ENCODE assay signal across 21 cellular contexts in the genomic region with DNA sequence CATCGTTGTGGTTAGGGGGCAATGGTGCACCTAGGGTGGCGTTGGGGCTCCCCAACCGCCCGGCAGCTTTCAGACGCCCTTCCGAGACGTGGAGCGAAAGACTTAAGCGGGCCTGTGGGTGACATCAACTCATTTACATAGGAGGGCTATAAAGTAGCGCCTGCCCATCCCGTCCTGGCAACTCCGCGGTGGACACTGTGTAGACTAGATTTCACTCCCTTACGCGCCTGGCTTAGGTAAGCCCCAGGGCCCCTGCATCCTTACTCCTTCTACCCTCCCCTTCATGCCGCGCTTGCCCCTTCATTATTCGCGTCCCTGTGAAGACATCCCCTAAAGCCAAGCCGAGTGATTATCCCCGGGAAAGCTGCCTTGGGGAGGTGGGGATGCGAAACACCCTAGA. TPM values are rescaled to one million over a fixed set of nuclear protein-coding genes. Genes with fewer than 3 reads are reported as not detected.
A peak's percentile ranks its signal among the peaks of the same experiment; 100 is the strongest.
DNase-seq lines count a peak whose midpoint lies in the region; ATAC-seq, FAIRE-seq and TF ChIP-seq lines count a peak whose summit lies in the region.
"Had no signal": no experiment of that assay in that cellular context is flagged by ENCODE, and none has a peak within 500 bp of the region (broad histone marks: within the 10 kb centered on the region; RNA-seq: fewer than 3 reads in every experiment).

No MANE protein-coding gene starts in this region.

- peaks cover 1% of the 10 kb centered on the region; the same call in 1 of the 2 replicates for H3K23me2 ChIP-seq in H1 (ENCODE audit: low read depth, low read length)

- TF ChIP-seq CTCF in VCaP (conservative IDR thresholded peaks at IDR 0.05) (no peak), H1 (IDR thresholded peaks at IDR 0.05; ENCODE audit: control extremely low read depth in 1 of 3, insufficient read depth in 1 of 3, low read depth in 1 of 3, low read length in 3 of 3) (no peak)

- H4K12ac ChIP-seq in trophoblast cell (ENCODE audit: low read depth, low read length): no peak overlapping the region

- H3K27ac Mint-ChIP-seq in activated CD4-positive, alpha-beta T cell treated with anti-CD3 and anti-CD28 coated beads, Interleukin-2, amount 10 ng/mL, durations not matched to agents 7 days and 5 days: peak overlapping the region; percentile 74
- H3K27ac Mint-ChIP-seq: stimulated activated naive B cell treated with anti-CD40 and anti-IgM and Interleukin-4, amounts not matched to agents 10 μg/mL and 1 μg/mL and 100 μg/mL, for 72 hours had no signal

- FAIRE-seq in H1 (lab: Jason Lieb, UNC): no peak
- FAIRE-seq: A204.1 had no signal

- H3K18ac ChIP-seq in H1 (ENCODE audit: extremely low read depth, low read length) (peak overlapping the region; percentile 51; the same call in 1 of the 2 replicates), trophoblast cell (ENCODE audit: low read length) (no peak overlapping the region)

- TF ChIP-seq POLR2A in H1 (IDR thresholded peaks at IDR 0.05; ENCODE audit: control extremely low read depth in 1 of 2, low read depth in 2 of 2, low read length in 2 of 2): peak in 1 of 2 experiments; percentile 44; a peak in 1 of 3 replicates

- H3K56ac ChIP-seq in H1 (replicated peaks; ENCODE audit: insufficient read length, low read depth, low read length): no peak overlapping the region

- no peak overlapping the region for H2AK5ac ChIP-seq in H1 (ENCODE audit: low read depth, low read length)
- H2AK5ac ChIP-seq in trophoblast cell (ENCODE audit: low read length): no peak overlapping the region

- H3K36me3 ChIP-seq in H1 (ENCODE audit: control insufficient read depth in 2 of 4, insufficient read depth in 4 of 4, low read length in 3 of 4) (no peaks in the 10 kb centered on the region), trophoblast cell (ENCODE audit: control insufficient read depth in 1 of 2, insufficient read depth in 2 of 2, low read length in 2 of 2) (no peaks in the 10 kb centered on the region)
- H3K36me3 ChIP-seq: brain microvascular endothelial cell had no signal

- H3K4me1 ChIP-seq in H1 (replicated peaks in 1 of 4; ENCODE audit: control insufficient read depth in 3 of 4, insufficient read depth in 4 of 4, low read length in 3 of 4): peaks cover 0 to 12% (median 2%) of the 10 kb centered on the region in 4 experiments; a peak in 3 of 7 replicates
- H3K4me1 ChIP-seq in trophoblast cell (ENCODE audit: control insufficient read depth in 1 of 2, insufficient read depth in 2 of 2, low read length in 2 of 2): no peaks in the 10 kb centered on the region

- H3K27me3 ChIP-seq in H1 (replicated peaks in 1 of 4; ENCODE audit: control insufficient read depth in 3 of 4, extremely low read depth in 1 of 4, insufficient read depth in 3 of 4, low read length in 3 of 4) (no peaks in the 10 kb centered on the region), trophoblast cell (ENCODE audit: insufficient read depth, low read length) (no peaks in the 10 kb centered on the region)
- H3K27me3 ChIP-seq: brain microvascular endothelial cell, dorsolateral prefrontal cortex had no signal

- 93% methylated on average over 20 of the region's 22 CpGs; no CpG with 5 or more reads in 1 of the 2 experiments for WGBS in H1 (ENCODE audit: extremely low coverage in 1 of 2, insufficient coverage in 1 of 2, insufficient read length in 1 of 2, insufficient replicate concordance in 2 of 2, low coverage in 1 of 2, low lambda C conversion rate in 2 of 2, missing lambda C conversion rate in 1 of 2), 2 experiments
- no CpG with 5 or more reads among the region's 22 CpGs for WGBS in trophoblast cell (ENCODE audit: extremely low coverage, insufficient coverage, insufficient read length)

- no peaks in the 10 kb centered on the region for H3K9me3 Mint-ChIP-seq in activated CD4-positive, alpha-beta T cell treated with anti-CD3 and anti-CD28 coated beads, Interleukin-2, amount 10 ng/mL, durations not matched to agents 7 days and 5 days
- H3K9me3 Mint-ChIP-seq: HFFc6; stimulated activated naive B cell treated with anti-CD40 and anti-IgM and Interleukin-4, amounts not matched to agents 10 μg/mL and 1 μg/mL and 100 μg/mL, for 72 hours had no signal

- peak overlapping the region; percentile 28 to 88 for H3K4me2 ChIP-seq in H1 (ENCODE audit: insufficient read depth in 1 of 2, low read depth in 2 of 2, low read length in 2 of 2)
- H3K4me2 ChIP-seq in trophoblast cell (ENCODE audit: low read length): peak overlapping the region; percentile 47

- 0 out of 4 replicates have a peak, but pooled peaks cover 0 to 2% of the 10 kb centered on the region in 2 experiments for H3K9me3 ChIP-seq in H1 (ENCODE audit: insufficient read depth in 2 of 2, low read depth in 1 of 2, low read length in 1 of 2)
- H3K9me3 ChIP-seq in trophoblast cell (ENCODE audit: insufficient read depth, low read depth, low read length): no peaks in the 10 kb centered on the region

- no peak for TF ChIP-seq EP300 in H1 (IDR thresholded peaks at IDR 0.05; ENCODE audit: borderline replicate concordance in 1 of 2, low read depth in 2 of 2, low read length in 2 of 2)

- H3K79me1 ChIP-seq in H1 (ENCODE audit: low read depth, low read length) (no peaks in the 10 kb centered on the region), trophoblast cell (ENCODE audit: low read length) (peaks cover 8% of the 10 kb centered on the region)

- no peak overlapping the region for H2BK120ac ChIP-seq in H1 (replicated peaks; ENCODE audit: low read depth, low read length)
- H2BK120ac ChIP-seq in trophoblast cell (ENCODE audit: insufficient read depth, low read length, poor library complexity): no peak overlapping the region

- H2BK15ac ChIP-seq in H1 (ENCODE audit: low read length): no peak overlapping the region

- DNase-seq in activated CD4-positive, alpha-beta T cell treated with anti-CD3 and anti-CD28 coated beads, Interleukin-2, amount 10 ng/mL, durations not matched to agents 7 days and 5 days: no peak
- DNase-seq in activated CD4-positive, alpha-beta T cell treated with anti-CD3 and anti-CD28 coated beads, Interleukin-2, amount 50 U/mL, for 48 hours: no peak
- no peak for DNase-seq in H1 (ENCODE audit: low read depth in 1 of 2, low spot score in 2 of 2)
- no peak for DNase-seq in trophoblast cell
- DNase-seq in activated CD4-positive, CD25-positive, alpha-beta regulatory T cell (lab: John Stamatoyannopoulos, UW): no peak
- no peak for DNase-seq in NCI-H2196 treated with DMSO at 0.1 percent for 48 hours (lab: John Stamatoyannopoulos, UW; ENCODE audit: unreplicated experiment)
- DNase-seq: activated effector memory CD4-positive, alpha-beta T cell treated with anti-CD3 and anti-CD28 coated beads, Interleukin-2, amount 50 U/mL, for 16 hours; brain microvascular endothelial cell; dorsolateral prefrontal cortex; HFFc6; MM.1S; NCI-H187; NCI-H446 treated with DMSO at 0.1 percent for 48 hours; posterior cingulate gyrus; stimulated activated naive B cell treated with anti-CD40 and anti-IgM and Interleukin-4, amounts not matched to agents 10 μg/mL and 1 μg/mL and 100 μg/mL, for 72 hours had no signal

- POLR2A ChIA-PET in activated CD4-positive, alpha-beta T cell treated with anti-CD3 and anti-CD28 coated beads, Interleukin-2, amount 10 ng/mL, durations not matched to agents 7 days and 5 days (lab: Charles Lee): no interaction called here
- POLR2A ChIA-PET in H1 (lab: Charles Lee; ENCODE audit: partially characterized antibody): interaction anchor here (0.6 to 2.7 kb wide), 9 partner anchors 9 to 346 kb away, joined by 3 to 11 read pairs (median 3); a partner anchor contains a TSS

- H4K8ac ChIP-seq in H1 (ENCODE audit: extremely low read depth, insufficient read depth, low read length) (no peak overlapping the region), trophoblast cell (ENCODE audit: low read depth, low read length) (peak overlapping the region; percentile 1)

- H4K91ac ChIP-seq in H1 (replicated peaks; ENCODE audit: insufficient read length, low read length) (no peak overlapping the region), trophoblast cell (ENCODE audit: low read depth, low read length) (peak overlapping the region; percentile 50)

- no peak overlapping the region for H3K23ac ChIP-seq in H1 (ENCODE audit: insufficient read length)
- no peak overlapping the region for H3K23ac ChIP-seq in trophoblast cell (ENCODE audit: low read length)

- peak overlapping the region; percentile 75 for H2BK5ac ChIP-seq in H1 (ENCODE audit: low read depth, low read length)
- H2BK5ac ChIP-seq in trophoblast cell (ENCODE audit: low read depth, low read length, poor library complexity): no peak overlapping the region

- H4K5ac ChIP-seq in H1 (ENCODE audit: insufficient read length, low read depth, low read length): peak overlapping the region; percentile 52

- no peaks in the 10 kb centered on the region for H4K20me1 ChIP-seq in H1 (replicated peaks in 1 of 2; ENCODE audit: control insufficient read depth in 1 of 2, insufficient read depth in 2 of 2, low read length in 2 of 2)

- no peak for ATAC-seq in HG03457 (IDR thresholded peaks at IDR 0.05; ENCODE audit: unreplicated experiment)

- no peak overlapping the region for H3K14ac ChIP-seq in H1 (ENCODE audit: insufficient read length)
- H3K14ac ChIP-seq in trophoblast cell (ENCODE audit: low read length): no peak overlapping the region

- H3K27me3 Mint-ChIP-seq in activated CD4-positive, alpha-beta T cell treated with anti-CD3 and anti-CD28 coated beads, Interleukin-2, amount 10 ng/mL, durations not matched to agents 7 days and 5 days: no peaks in the 10 kb centered on the region
- H3K27me3 Mint-ChIP-seq: stimulated activated naive B cell treated with anti-CD40 and anti-IgM and Interleukin-4, amounts not matched to agents 10 μg/mL and 1 μg/mL and 100 μg/mL, for 72 hours had no signal

- H2BK12ac ChIP-seq in H1 (ENCODE audit: low read depth, low read length) (0 out of 2 replicates have a peak overlapping the region, but pooled peaks have one; percentile 17), trophoblast cell (ENCODE audit: low read length) (no peak overlapping the region)

- TF ChIP-seq RAD21 in H1 (IDR thresholded peaks at IDR 0.05 in 1 of 2, conservative IDR thresholded peaks at IDR 0.05 in 1 of 2; ENCODE audit: low read depth in 2 of 2, low read length in 2 of 2): no peak

- H2BK20ac ChIP-seq in H1 (ENCODE audit: low read length): no peak overlapping the region

- no peaks in the 10 kb centered on the region for H3K36me3 Mint-ChIP-seq in activated CD4-positive, alpha-beta T cell treated with anti-CD3 and anti-CD28 coated beads, Interleukin-2, amount 10 ng/mL, durations not matched to agents 7 days and 5 days (ENCODE audit: low read depth)

- H3K4me3 ChIP-seq in H1 (ENCODE audit: extremely low read depth in 1 of 4, insufficient read depth in 2 of 4, low read depth in 3 of 4, low read length in 4 of 4) (peak overlapping the region in 2 of 4 experiments; percentile 31 to 43; a peak in 4 of 8 replicates), trophoblast cell (ENCODE audit: low read depth, low read length) (peak overlapping the region; percentile 67)

- peaks cover 15% of the 10 kb centered on the region for H3K4me1 Mint-ChIP-seq in activated CD4-positive, alpha-beta T cell treated with anti-CD3 and anti-CD28 coated beads, Interleukin-2, amount 10 ng/mL, durations not matched to agents 7 days and 5 days

- CTCF ChIA-PET in activated CD4-positive, alpha-beta T cell treated with anti-CD3 and anti-CD28 coated beads, Interleukin-2, amount 10 ng/mL, durations not matched to agents 7 days and 5 days (lab: Charles Lee): no interaction called here
- CTCF ChIA-PET in H1 (lab: Charles Lee; ENCODE audit: partially characterized antibody): interaction anchor here (0.7 kb wide), 1 partner anchor 76 kb away, joined by 3 read pairs; no protein-coding TSS in a partner anchor

- H2AFZ ChIP-seq in H1 (ENCODE audit: low read length) (no peak overlapping the region), trophoblast cell (ENCODE audit: insufficient read depth, low read length, poor library complexity) (no peak overlapping the region)

- peak overlapping the region; percentile 40 for H3K4me3 Mint-ChIP-seq in activated CD4-positive, alpha-beta T cell treated with anti-CD3 and anti-CD28 coated beads, Interleukin-2, amount 10 ng/mL, durations not matched to agents 7 days and 5 days

- peak overlapping the region in 1 of 4 experiments; percentile 30; a peak in 3 of 7 replicates for H3K9ac ChIP-seq in H1 (replicated peaks in 1 of 4; ENCODE audit: extremely low read depth in 1 of 4, low read depth in 3 of 4, low read length in 3 of 4)
- no peak overlapping the region for H3K9ac ChIP-seq in trophoblast cell (ENCODE audit: low read length)

- peaks cover 0 to 26% of the 10 kb centered on the region in 2 experiments; a peak in 2 of 4 replicates for H3K79me2 ChIP-seq in H1 (ENCODE audit: control insufficient read depth in 1 of 2, insufficient read depth in 2 of 2, low read length in 2 of 2)
- H3K79me2 ChIP-seq in trophoblast cell (ENCODE audit: control insufficient read depth, insufficient read depth, low read length, poor library complexity): no peaks in the 10 kb centered on the region

- H3K4ac ChIP-seq in H1 (replicated peaks; ENCODE audit: insufficient read length, low read depth, low read length) (peak overlapping the region; percentile 38), trophoblast cell (ENCODE audit: low read depth, low read length) (no peak overlapping the region)

- peak overlapping the region; percentile 96; the same call in 1 of the 2 replicates for H3K27ac ChIP-seq in VCaP
- H3K27ac ChIP-seq in H1 (ENCODE audit: low read depth, low read length): no peak overlapping the region; the same call in 1 of the 2 replicates
- H3K27ac ChIP-seq in trophoblast cell (ENCODE audit: low read depth, low read length): peak overlapping the region; percentile 22
- H3K27ac ChIP-seq: brain microvascular endothelial cell, C4-2B had no signal

RNA-seq across cellular contexts. Expression of a gene that starts 1.0 kb away (rescaled TPM):
- 1 to 10 TPM in 1 of 2 experiments, under 1 TPM in 1; 0.62 to 1.3 TPM for total RNA-seq in activated CD4-positive, alpha-beta T cell treated with anti-CD3 and anti-CD28 coated beads, Interleukin-2, amount 10 ng/mL, durations not matched to agents 7 days and 5 days
- total RNA-seq in H1 (2021; fragmentation: NEBNext Ultra II Directional; extraction: Animal tissue kit (Norgen Biotek cat#: 25700)): 2.6 and 3.5 TPM in 2 replicates
- 1.1 and 2.0 TPM in 2 replicates for polyA plus RNA-seq in H1 (2011; rRNA removed)
- 2.6 TPM for polyA plus RNA-seq in H1 (2011; cell fraction: cytosol; rRNA removed)
- 1.5 TPM for polyA plus RNA-seq in H1 (2011; cell fraction: nucleus; rRNA removed)
- 3.0 to 4.1 TPM (median 3.3 TPM) in 4 replicates for polyA plus RNA-seq in H1 (2012, experiment 1 of 2)
- 1.4 TPM for polyA plus RNA-seq in H1 (2012, experiment 2 of 2)
- polyA plus RNA-seq in H1 (2013, experiment 1 of 2): 7.4 TPM
- 6.7 TPM for polyA plus RNA-seq in H1 (2013, experiment 2 of 2)
- 1.7 and 2.3 TPM in 2 replicates for polyA minus RNA-seq in H1 (2011; rRNA and poly(A)+ RNA removed)
- 2.4 TPM for polyA minus RNA-seq in H1 (2011; cell fraction: cytosol; rRNA and poly(A)+ RNA removed)
- polyA minus RNA-seq in H1 (2011; cell fraction: nucleus; rRNA and poly(A)+ RNA removed): 8.0 TPM
- polyA plus RNA-seq in trophoblast cell (2013): 1.5 and 1.6 TPM in 2 replicates
- total RNA-seq: fibroblast of lung, ureter had no signal
